20 cellular contexts compared by ENCODE assay signal in genomic region chr5:75239681-75240080, GRCh38. TPM values are rescaled to one million over a fixed set of nuclear protein-coding genes. Genes with fewer than 3 reads are reported as not detected.
DNase-seq lines count a peak whose midpoint lies in the region; ATAC-seq, FAIRE-seq and TF ChIP-seq lines count a peak whose summit lies in the region.
"Had no signal": no experiment of that assay in that cellular context is flagged by ENCODE, and none has a peak within 500 bp of the region (broad histone marks: within the 10 kb centered on the region; RNA-seq: fewer than 3 reads in every experiment).

No MANE protein-coding gene starts in this region.

- H4K20me1 ChIP-seq in GM23338 (replicated peaks; ENCODE audit: insufficient read depth) (no peaks in the 10 kb centered on the region), neural progenitor cell (ENCODE audit: low read depth) (no peaks in the 10 kb centered on the region)

- H3K36me3 Mint-ChIP-seq in GM23338 (ENCODE audit: low read depth) (no peaks in the 10 kb centered on the region), neural progenitor cell (no peaks in the 10 kb centered on the region)
- no peaks in the 10 kb centered on the region for H3K36me3 Mint-ChIP-seq in activated T-helper 1 cell treated with anti-CD3 and anti-CD28 coated beads, Interleukin-12 subunit alpha, Interleukin-12 subunit beta, Interleukin-2, Interleukin-4 antibody, amounts not matched to agents 30 ng/mL and 10 ng/mL and 1 ng/mL, durations not matched to agents 14 hours and 24 hours and 36 hours (ENCODE audit: low read depth)

- H3K9me2 ChIP-seq in GM23338 (ENCODE audit: insufficient read depth): no peaks in the 10 kb centered on the region

- H3F3A ChIP-seq in GM23338 (replicated peaks; ENCODE audit: low read depth): no peaks in the 10 kb centered on the region
- no peaks in the 10 kb centered on the region for H3F3A ChIP-seq in neural progenitor cell (ENCODE audit: low read depth)

- peak overlapping the region; percentile 86 for H3K27ac ChIP-seq in GM23338 (ENCODE audit: low read depth)
- H3K27ac ChIP-seq in foreskin keratinocyte: no peak overlapping the region
- H3K27ac ChIP-seq in neural progenitor cell: no peak overlapping the region
- H3K27ac ChIP-seq: colonic mucosa, parathyroid adenoma had no signal

- H3K4me1 Mint-ChIP-seq in GM23338: peaks cover 53% of the 10 kb centered on the region
- peaks cover 19% of the 10 kb centered on the region for H3K4me1 Mint-ChIP-seq in neural progenitor cell
- peaks cover 15% of the 10 kb centered on the region for H3K4me1 Mint-ChIP-seq in activated T-helper 1 cell treated with anti-CD3 and anti-CD28 coated beads, Interleukin-12 subunit alpha, Interleukin-12 subunit beta, Interleukin-2, Interleukin-4 antibody, amounts not matched to agents 30 ng/mL and 10 ng/mL and 1 ng/mL, durations not matched to agents 14 hours and 24 hours and 36 hours (ENCODE audit: low read depth)

- H3K79me2 ChIP-seq in GM23338 (replicated peaks; ENCODE audit: insufficient read depth) (no peaks in the 10 kb centered on the region), neural progenitor cell (ENCODE audit: low read depth) (no peaks in the 10 kb centered on the region)
- H3K79me2 ChIP-seq: parathyroid adenoma had no signal

- H3K4me1 ChIP-seq in GM23338 (ENCODE audit: insufficient read depth): peaks cover 39% of the 10 kb centered on the region
- peaks cover 20% of the 10 kb centered on the region for H3K4me1 ChIP-seq in foreskin keratinocyte
- peaks cover 13% of the 10 kb centered on the region for H3K4me1 ChIP-seq in neural progenitor cell
- H3K4me1 ChIP-seq in HAP-1: peaks cover 23% of the 10 kb centered on the region
- H3K4me1 ChIP-seq: BE2C, colonic mucosa had no signal

- no peak overlapping the region for H3K9ac ChIP-seq in neural progenitor cell
- H3K9ac ChIP-seq: parathyroid adenoma had no signal

- H3K27ac Mint-ChIP-seq in GM23338 (peak overlapping the region; percentile 93), neural progenitor cell (no peak overlapping the region)
- H3K27ac Mint-ChIP-seq in activated T-helper 1 cell treated with anti-CD3 and anti-CD28 coated beads, Interleukin-12 subunit alpha, Interleukin-12 subunit beta, Interleukin-2, Interleukin-4 antibody, amounts not matched to agents 30 ng/mL and 10 ng/mL and 1 ng/mL, durations not matched to agents 14 hours and 24 hours and 36 hours: no peak overlapping the region
- H3K27ac Mint-ChIP-seq: activated CD8-positive, alpha-beta memory T cell treated with anti-CD3 and anti-CD28 coated beads, Interleukin-2, amount 10 ng/mL, durations not matched to agents 7 days and 5 days had no signal

- H3K27me3 ChIP-seq in GM23338 (ENCODE audit: insufficient read depth) (no peaks in the 10 kb centered on the region), foreskin keratinocyte (no peaks in the 10 kb centered on the region), neural progenitor cell (no peaks in the 10 kb centered on the region), HAP-1 (ENCODE audit: low read depth) (no peaks in the 10 kb centered on the region)
- H3K27me3 ChIP-seq: BE2C, colonic mucosa had no signal

- no peaks in the 10 kb centered on the region for H3K9me3 ChIP-seq in neural progenitor cell (ENCODE audit: low read depth)
- H3K9me3 ChIP-seq in HAP-1: no peaks in the 10 kb centered on the region
- H3K9me3 ChIP-seq: BE2C, colonic mucosa had no signal

- peak; percentile 44 for ATAC-seq in GM23338
- peak; percentile 73 for ATAC-seq in foreskin keratinocyte
- no peak for ATAC-seq in HG03520 (IDR thresholded peaks at IDR 0.05; ENCODE audit: unreplicated experiment)
- ATAC-seq in GM21390 (IDR thresholded peaks at IDR 0.05; ENCODE audit: unreplicated experiment): no peak
- ATAC-seq: activated CD8-positive, alpha-beta memory T cell treated with anti-CD3 and anti-CD28 coated beads, Interleukin-2, amount 10 ng/mL, durations not matched to agents 7 days and 5 days; left colon had no signal

- TF ChIP-seq CTCF in GM23338 (conservative IDR thresholded peaks at IDR 0.05; ENCODE audit: low read depth in 2 of 2): no peak
- TF ChIP-seq CTCF in foreskin keratinocyte (conservative IDR thresholded peaks at IDR 0.05): peak; percentile 28
- no peak for TF ChIP-seq CTCF in neural progenitor cell (IDR thresholded peaks at IDR 0.05)

- intact Hi-C loops in activated T-helper 1 cell treated with anti-CD3 and anti-CD28 coated beads, Interleukin-12 subunit alpha, Interleukin-12 subunit beta, Interleukin-2, Interleukin-4 antibody, amounts not matched to agents 30 ng/mL and 10 ng/mL and 1 ng/mL, durations not matched to agents 14 hours and 24 hours and 36 hours (cut with micrococcal nuclease): loop anchor here (5.0 to 10.0 kb wide), 6 partner anchors 83 to 555 kb away; partner anchors contain the start of gene HEXB

- peak; percentile 88 for DNase-seq in GM23338 (ENCODE audit: low spot score)
- peak; percentile 45 for DNase-seq in RCC 7860 (ENCODE audit: low spot score)
- DNase-seq in foreskin keratinocyte: peak; percentile 43 to 80
- no peak for DNase-seq in neural progenitor cell (ENCODE audit: low spot score)
- no peak for DNase-seq in HAP-1 (ENCODE audit: low spot score in 2 of 2)
- DNase-seq in activated T-helper 1 cell treated with anti-CD3 and anti-CD28 coated beads, Interleukin-12 subunit alpha, Interleukin-12 subunit beta, Interleukin-2, Interleukin-4 antibody, amounts not matched to agents 30 ng/mL and 10 ng/mL and 1 ng/mL, durations not matched to agents 14 hours and 24 hours and 36 hours (ENCODE audit: low spot score): no peak
- DNase-seq: activated CD4-positive, alpha-beta T cell treated with anti-CD3 and anti-CD28 coated beads for 1 hour; activated CD8-positive, alpha-beta memory T cell treated with anti-CD3 and anti-CD28 coated beads, Interleukin-2, amount 10 ng/mL, durations not matched to agents 7 days and 5 days; activated effector memory CD4-positive, alpha-beta T cell treated with anti-CD3 and anti-CD28 coated beads, Interleukin-2, amount 50 U/mL, for 16 hours; anterior cingulate cortex; BE2C; colonic mucosa; erythroblast; glutamatergic neuron; left colon; NCI-H1417 treated with DMSO at 0.1 percent for 48 hours had no signal

- H3K4me3 ChIP-seq in GM23338 (no peak overlapping the region), neural progenitor cell (no peak overlapping the region), HAP-1 (no peak overlapping the region)
- H3K4me3 ChIP-seq: colonic mucosa, skin epidermis had no signal

- peak overlapping the region; percentile 44 for H3K4me2 ChIP-seq in GM23338
- H3K4me2 ChIP-seq in neural progenitor cell: no peak overlapping the region

- FAIRE-seq in RCC 7860 (lab: Jason Lieb, UNC): peak; percentile 67

- no peaks in the 10 kb centered on the region for H3K27me3 Mint-ChIP-seq in GM23338 (ENCODE audit: insufficient read depth, low read depth, poor library complexity)
- peaks cover 3% of the 10 kb centered on the region for H3K27me3 Mint-ChIP-seq in neural progenitor cell (ENCODE audit: insufficient read depth, low read depth)
- H3K27me3 Mint-ChIP-seq in activated T-helper 1 cell treated with anti-CD3 and anti-CD28 coated beads, Interleukin-12 subunit alpha, Interleukin-12 subunit beta, Interleukin-2, Interleukin-4 antibody, amounts not matched to agents 30 ng/mL and 10 ng/mL and 1 ng/mL, durations not matched to agents 14 hours and 24 hours and 36 hours (ENCODE audit: insufficient read depth): peaks cover 11% of the 10 kb centered on the region

- H3K4me3 Mint-ChIP-seq in GM23338: peak overlapping the region; percentile 39; the same call in 2 of the 3 replicates
- no peak overlapping the region for H3K4me3 Mint-ChIP-seq in neural progenitor cell
- no peak overlapping the region for H3K4me3 Mint-ChIP-seq in activated T-helper 1 cell treated with anti-CD3 and anti-CD28 coated beads, Interleukin-12 subunit alpha, Interleukin-12 subunit beta, Interleukin-2, Interleukin-4 antibody, amounts not matched to agents 30 ng/mL and 10 ng/mL and 1 ng/mL, durations not matched to agents 14 hours and 24 hours and 36 hours
- H3K4me3 Mint-ChIP-seq: activated CD8-positive, alpha-beta memory T cell treated with anti-CD3 and anti-CD28 coated beads, Interleukin-2, amount 10 ng/mL, durations not matched to agents 7 days and 5 days had no signal

- H3K36me3 ChIP-seq in GM23338 (ENCODE audit: insufficient read depth): no peaks in the 10 kb centered on the region
- H3K36me3 ChIP-seq in neural progenitor cell: no peaks in the 10 kb centered on the region
- H3K36me3 ChIP-seq in HAP-1 (replicated peaks): no peaks in the 10 kb centered on the region
- H3K36me3 ChIP-seq: BE2C, colonic mucosa had no signal

- no peak overlapping the region for H2AFZ ChIP-seq in GM23338
- peak overlapping the region; percentile 60 for H2AFZ ChIP-seq in neural progenitor cell (replicated peaks)
- H2AFZ ChIP-seq: parathyroid adenoma had no signal

- H3K9me3 Mint-ChIP-seq in GM23338: no peaks in the 10 kb centered on the region
- no peaks in the 10 kb centered on the region for H3K9me3 Mint-ChIP-seq in neural progenitor cell
- no peaks in the 10 kb centered on the region for H3K9me3 Mint-ChIP-seq in activated T-helper 1 cell treated with anti-CD3 and anti-CD28 coated beads, Interleukin-12 subunit alpha, Interleukin-12 subunit beta, Interleukin-2, Interleukin-4 antibody, amounts not matched to agents 30 ng/mL and 10 ng/mL and 1 ng/mL, durations not matched to agents 14 hours and 24 hours and 36 hours

- in situ Hi-C loops in HAP-1 (cut with MboI; ENCODE audit: low sequenced_read_pairs): no loop called here

RNA-seq across cellular contexts. Expression of gene ANKRD31, which starts 3.0 kb away (rescaled TPM):
- 0.16 and 0.59 TPM in 2 replicates for total RNA-seq in GM23338 (2014; rRNA removed; shearing (Covaris generic))
- polyA plus RNA-seq in GM23338 (2016; fragmentation: Nextera tagmentation; extraction: Ambion mirVana): 0.18 and 0.30 TPM in 2 replicates
- total RNA-seq in foreskin keratinocyte: 0.07 and 0.10 TPM in 2 replicates
- polyA plus RNA-seq in foreskin keratinocyte: 0.01 and 0.03 TPM in 2 replicates
- total RNA-seq in neural progenitor cell (ENCODE audit: low replicate concordance): 0.74 and 0.75 TPM in 2 replicates
- total RNA-seq in activated T-helper 1 cell treated with anti-CD3 and anti-CD28 coated beads, Interleukin-12 subunit alpha, Interleukin-12 subunit beta, Interleukin-2, Interleukin-4 antibody, amounts not matched to agents 30 ng/mL and 10 ng/mL and 1 ng/mL, durations not matched to agents 14 hours and 24 hours and 36 hours: 0.36 and 0.37 TPM in 2 replicates

Comparison
In these comparisons a context has a peak if more than half of its experiments do, and no peak if none do; other contexts are left out.
1. ATAC-seq: peak in GM23338 (single experiment) and foreskin keratinocyte (single experiment); none in HG03520 (single experiment) and GM21390 (single experiment).
2. DNase-seq: peak in GM23338 (single experiment), RCC 7860 (single experiment) and foreskin keratinocyte (2 of 2); none in neural progenitor cell (single experiment), HAP-1 (0 of 2) and activated T-helper 1 cell treated with anti-CD3 and anti-CD28 coated beads, Interleukin-12 subunit alpha, Interleukin-12 subunit beta, Interleukin-2, Interleukin-4 antibody, amounts not matched to agents 30 ng/mL and 10 ng/mL and 1 ng/mL, durations not matched to agents 14 hours and 24 hours and 36 hours (single experiment).